10 cellular contexts compared by ENCODE assay signal in the genomic region with DNA sequence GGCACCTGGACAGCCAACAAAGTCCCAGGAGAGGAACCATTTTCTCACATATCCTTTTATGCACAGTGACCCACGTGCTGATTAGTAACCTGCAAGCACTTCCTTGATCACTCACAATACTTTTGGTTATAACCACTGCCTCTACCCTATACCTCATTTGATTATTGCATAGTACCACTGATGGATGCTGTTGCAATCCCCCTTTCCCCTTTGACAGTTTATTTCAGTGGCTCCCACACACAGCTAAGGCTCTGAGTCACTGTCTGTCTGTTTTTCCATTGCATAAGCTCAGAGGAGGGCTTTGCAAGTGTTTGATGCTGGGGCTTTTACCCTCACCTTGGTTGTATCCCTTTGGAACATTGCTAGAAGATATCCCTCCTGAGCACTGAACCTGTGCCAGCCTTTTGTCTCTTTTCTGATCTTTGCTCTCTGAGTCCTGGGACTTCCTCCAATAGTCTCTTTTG.
DNase-seq lines count a peak whose midpoint lies in the region; ATAC-seq and TF ChIP-seq lines count a peak whose summit lies in the region.
"Had no signal": no experiment of that assay in that cellular context is flagged by ENCODE, and none has a peak within 500 bp of the region (broad histone marks: within the 10 kb centered on the region; RNA-seq: fewer than 3 reads in every experiment).

No MANE protein-coding gene starts in this region.

- no peak overlapping the region for H3K4me2 ChIP-seq in HCT116 (ENCODE audit: low read length)
- H3K4me2 ChIP-seq in MM.1S (ENCODE audit: low read depth, low read length), result no peak overlapping the region

- TF ChIP-seq POLR2A in HCT116 (IDR thresholded peaks at IDR 0.05; ENCODE audit: borderline replicate concordance, extremely low read depth, insufficient read depth, insufficient read length), result no peak

- H3K9me3 ChIP-seq in Caco-2 (peaks cover 3% of the 10 kb centered on the region; the same call in 1 of the 2 replicates), HCT116 (ENCODE audit: control insufficient read depth in 1 of 2, insufficient read depth in 1 of 2, low read depth in 1 of 2, low read length in 2 of 2) (no peaks in the 10 kb centered on the region), MM.1S (replicated peaks; ENCODE audit: insufficient read depth, low read length) (no peaks in the 10 kb centered on the region)
- H3K9me3 ChIP-seq: spleen had no signal

- H3K79me2 ChIP-seq in HCT116 (ENCODE audit: insufficient read depth, low read length) (no peaks in the 10 kb centered on the region), MM.1S (ENCODE audit: low read length) (no peaks in the 10 kb centered on the region)

- H3K9me2 ChIP-seq in HCT116 (ENCODE audit: insufficient read depth) (no peaks in the 10 kb centered on the region), MM.1S (replicated peaks; ENCODE audit: insufficient read depth, low read length) (no peaks in the 10 kb centered on the region)

- H3K36me3 ChIP-seq in Caco-2 (ENCODE audit: control insufficient read depth, insufficient read depth, low read length) (no peaks in the 10 kb centered on the region), HCT116 (ENCODE audit: control insufficient read depth in 1 of 2, insufficient read depth in 2 of 2, low read length in 2 of 2) (no peaks in the 10 kb centered on the region), MM.1S (replicated peaks; ENCODE audit: insufficient read depth, low read length) (no peaks in the 10 kb centered on the region)
- H3K36me3 ChIP-seq: spleen had no signal

- intact Hi-C loops in Caco-2 (cut with micrococcal nuclease; ENCODE audit: unreplicated experiment), result loop anchor here (1.0 kb wide), 1 partner anchor 8 kb away; no protein-coding TSS in a partner anchor
- intact Hi-C loops in HCT116 (cut with micrococcal nuclease), result no loop called here

- H3K27ac ChIP-seq in HCT116 (ENCODE audit: low read depth, low read length) (peak overlapping the region; percentile 9; the same call in 1 of the 2 replicates), MM.1S (ENCODE audit: low read length) (no peak overlapping the region)
- H3K27ac ChIP-seq: spleen had no signal

- peak overlapping the region; percentile 36 for H3K27ac Mint-ChIP-seq in Caco-2 (ENCODE audit: unreplicated experiment)

- peaks cover 4% of the 10 kb centered on the region for H3K36me3 Mint-ChIP-seq in Caco-2 (ENCODE audit: insufficient read depth, unreplicated experiment)

- TF ChIP-seq RAD21 in HCT116 (IDR thresholded peaks at IDR 0.05; ENCODE audit: low read depth), result no peak

- H4K20me1 ChIP-seq in HCT116 (ENCODE audit: insufficient read depth), result no peaks in the 10 kb centered on the region
- H4K20me1 ChIP-seq in MM.1S (ENCODE audit: insufficient read depth, low read length), result no peaks in the 10 kb centered on the region

- H3K9me3 Mint-ChIP-seq in Caco-2 (ENCODE audit: unreplicated experiment), result peaks cover 13% of the 10 kb centered on the region

- DNase-seq in Caco-2 (peak in 1 of 2 experiments; percentile 37), HCT116 (ENCODE audit: low read depth, low spot score) (peak; percentile 32), SIG-M5 treated with dmso at 0.1 percent for 504 hours (lab: John Stamatoyannopoulos, UW; ENCODE audit: unreplicated experiment) (peak; percentile 98), kidney tubule cell (ENCODE audit: low spot score) (peak; percentile 64), nucleus accumbens (lab: John Stamatoyannopoulos, UW) (no peak), MM.1S (no peak)
- DNase-seq: spleen had no signal

- POLR2A ChIA-PET in Caco-2 (lab: Charles Lee) (no interaction called here), HCT116 (lab: Charles Lee) (no interaction called here)

- no peak overlapping the region for H3K4me3 ChIP-seq in Caco-2 (ENCODE audit: low read depth, low read length)
- H3K4me3 ChIP-seq in HCT116 (replicated peaks in 1 of 2; ENCODE audit: low read depth in 1 of 2, low read length in 2 of 2), result no peak overlapping the region
- no peak overlapping the region for H3K4me3 ChIP-seq in MM.1S (ENCODE audit: low read length)
- H3K4me3 ChIP-seq: spleen had no signal

- H3K4me1 Mint-ChIP-seq in Caco-2 (ENCODE audit: low read depth, unreplicated experiment), result peaks cover 26% of the 10 kb centered on the region

- H3K4me1 ChIP-seq in Caco-2 (peaks cover 51% of the 10 kb centered on the region), HCT116 (ENCODE audit: control insufficient read depth in 1 of 2, insufficient read depth in 2 of 2, low read length in 2 of 2) (peaks cover 24 to 41% of the 10 kb centered on the region in 2 experiments), MM.1S (ENCODE audit: low read length) (no peaks in the 10 kb centered on the region)
- H3K4me1 ChIP-seq: spleen had no signal

- H3K9ac ChIP-seq in HCT116 (ENCODE audit: low read length), result no peak overlapping the region
- H3K9ac ChIP-seq in MM.1S (ENCODE audit: low read length), result no peak overlapping the region

- no peak overlapping the region for H3K4me3 Mint-ChIP-seq in Caco-2 (ENCODE audit: unreplicated experiment)

- TF ChIP-seq CTCF in Caco-2 (IDR thresholded peaks at IDR 0.05; ENCODE audit: insufficient read depth in 1 of 2, low read depth in 1 of 2, low read length in 1 of 2, severe bottlenecking in 1 of 2, unreplicated experiment in 1 of 2), result no peak
- no peak for TF ChIP-seq CTCF in HCT116 (IDR thresholded peaks at IDR 0.05 in 2 of 3, conservative IDR thresholded peaks at IDR 0.05 in 1 of 3; ENCODE audit: borderline replicate concordance in 1 of 3, insufficient read depth in 1 of 3, low read depth in 2 of 3, low read length in 2 of 3)
- TF ChIP-seq CTCF in MM.1S (IDR thresholded peaks at IDR 0.05; ENCODE audit: low read length), result no peak

- H3K27me3 ChIP-seq in Caco-2 (replicated peaks; ENCODE audit: control insufficient read depth, insufficient read depth, low read length), result no peaks in the 10 kb centered on the region
- no peaks in the 10 kb centered on the region for H3K27me3 ChIP-seq in HCT116 (ENCODE audit: insufficient read depth, low read length)
- no peaks in the 10 kb centered on the region for H3K27me3 ChIP-seq in MM.1S (replicated peaks; ENCODE audit: insufficient read depth, low read length)
- H3K27me3 ChIP-seq: spleen had no signal

- CTCF ChIA-PET in Caco-2 (lab: Charles Lee), result no interaction called here
- CTCF ChIA-PET in HCT116 (lab: Charles Lee), result interaction anchor here (1.8 kb wide), 1 partner anchor 14 kb away, joined by 4 read pairs; no protein-coding TSS in a partner anchor

- H3F3A ChIP-seq in MM.1S (ENCODE audit: insufficient read depth, low read length), result no peaks in the 10 kb centered on the region

- no peaks in the 10 kb centered on the region for H3K27me3 Mint-ChIP-seq in Caco-2 (ENCODE audit: insufficient read depth, unreplicated experiment)

- H2AFZ ChIP-seq in HCT116 (ENCODE audit: low read depth, low read length, poor library complexity, severe bottlenecking) (no peak overlapping the region), MM.1S (ENCODE audit: low read length) (no peak overlapping the region)

- RAD21 ChIA-PET in HCT116 (lab: Charles Lee; ENCODE audit: low non-redundant PET in 1 of 2, low total read pairs in 2 of 2, uncharacterized antibody in 2 of 2, unreplicated experiment in 2 of 2), result no interaction called here

- BruUV-seq in Caco-2 (replicated peaks; lab: Mats Ljungman, UMichigan), result no TSS peak
- BruUV-seq in HCT116 (replicated peaks; lab: Mats Ljungman, UMichigan), result no TSS peak

- ATAC-seq in HCT116 (peak; percentile 69), HG03439 (IDR thresholded peaks at IDR 0.05; ENCODE audit: unreplicated experiment) (no peak), GM19395 (IDR thresholded peaks at IDR 0.05; ENCODE audit: unreplicated experiment) (no peak)
- ATAC-seq: Panc1 had no signal

TF ChIP-seq in HCT116, 20 proteins besides CTCF, POLR2A, EP300 and RAD21:
- TF ChIP-seq, protein P1, sequence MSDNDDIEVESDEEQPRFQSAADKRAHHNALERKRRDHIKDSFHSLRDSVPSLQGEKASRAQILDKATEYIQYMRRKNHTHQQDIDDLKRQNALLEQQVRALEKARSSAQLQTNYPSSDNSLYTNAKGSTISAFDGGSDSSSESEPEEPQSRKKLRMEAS (IDR thresholded peaks at IDR 0.05), result peak; percentile 25; the same call in 1 of the 2 replicates
- TF ChIP-seq, protein P2, sequence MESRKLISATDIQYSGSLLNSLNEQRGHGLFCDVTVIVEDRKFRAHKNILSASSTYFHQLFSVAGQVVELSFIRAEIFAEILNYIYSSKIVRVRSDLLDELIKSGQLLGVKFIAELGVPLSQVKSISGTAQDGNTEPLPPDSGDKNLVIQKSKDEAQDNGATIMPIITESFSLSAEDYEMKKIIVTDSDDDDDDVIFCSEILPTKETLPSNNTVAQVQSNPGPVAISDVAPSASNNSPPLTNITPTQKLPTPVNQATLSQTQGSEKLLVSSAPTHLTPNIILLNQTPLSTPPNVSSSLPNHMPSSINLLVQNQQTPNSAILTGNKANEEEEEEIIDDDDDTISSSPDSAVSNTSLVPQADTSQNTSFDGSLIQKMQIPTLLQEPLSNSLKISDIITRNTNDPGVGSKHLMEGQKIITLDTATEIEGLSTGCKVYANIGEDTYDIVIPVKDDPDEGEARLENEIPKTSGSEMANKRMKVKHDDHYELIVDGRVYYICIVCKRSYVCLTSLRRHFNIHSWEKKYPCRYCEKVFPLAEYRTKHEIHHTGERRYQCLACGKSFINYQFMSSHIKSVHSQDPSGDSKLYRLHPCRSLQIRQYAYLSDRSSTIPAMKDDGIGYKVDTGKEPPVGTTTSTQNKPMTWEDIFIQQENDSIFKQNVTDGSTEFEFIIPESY (IDR thresholded peaks at IDR 0.05; ENCODE audit: extremely low read depth, insufficient replicate concordance, low read length), result no peak
- peak; percentile 48; the same call in 1 of the 2 replicates for TF ChIP-seq JUND (IDR thresholded peaks at IDR 0.05)
- TF ChIP-seq, protein P3, sequence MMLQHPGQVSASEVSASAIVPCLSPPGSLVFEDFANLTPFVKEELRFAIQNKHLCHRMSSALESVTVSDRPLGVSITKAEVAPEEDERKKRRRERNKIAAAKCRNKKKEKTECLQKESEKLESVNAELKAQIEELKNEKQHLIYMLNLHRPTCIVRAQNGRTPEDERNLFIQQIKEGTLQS (IDR thresholded peaks at IDR 0.05), result peak; percentile 21; the same call in 1 of the 2 replicates
- TF ChIP-seq CBX3 (IDR thresholded peaks at IDR 0.05; ENCODE audit: low read depth), result no peak
- TF ChIP-seq FOSL1 (IDR thresholded peaks at IDR 0.05; ENCODE audit: low read depth), result peak; percentile 53; the same call in 1 of the 2 replicates
- peak; percentile 60 for TF ChIP-seq SP1 (IDR thresholded peaks at IDR 0.05; ENCODE audit: low read depth)
- peak; percentile 85 for TF ChIP-seq CEBPB (IDR thresholded peaks at IDR 0.05; ENCODE audit: low read depth)

Comparison
In these comparisons a context has a peak if more than half of its experiments do, and no peak if none do; other contexts are left out.
1. DNase-seq: peak in HCT116 (single experiment), SIG-M5 treated with dmso at 0.1 percent for 504 hours (single experiment) and kidney tubule cell (single experiment); none in nucleus accumbens (0 of 56) and MM.1S (single experiment).